Comparison of ENCODE assay signal across 1 cellular context in genomic region chr3:10480871-10481378, GRCh38.
TF ChIP-seq lines count a peak whose summit lies in the region.

No MANE protein-coding gene starts in this region.

TF ChIP-seq in IMR-90, 13 proteins besides CTCF, POLR2A, EP300 and RAD21:
- TF ChIP-seq MAFK (IDR thresholded peaks at IDR 0.05; ENCODE audit: low read depth, low read length) = no peak
- TF ChIP-seq BHLHE40 (IDR thresholded peaks at IDR 0.05; ENCODE audit: low read depth, low read length) = no peak
- TF ChIP-seq SMC3 (IDR thresholded peaks at IDR 0.05; ENCODE audit: low read depth, low read length) = no peak
- no peak for TF ChIP-seq FOS (IDR thresholded peaks at IDR 0.05; ENCODE audit: low read depth, low read length)
- no peak for TF ChIP-seq CEBPB (IDR thresholded peaks at IDR 0.05; ENCODE audit: low read depth, low read length)
TF ChIP-seq in IMR-90: peak in this region for 0.
